In genomic region chr4:128191115-128191897, GRCh38 we compare ENCODE assay signal across 8 cellular contexts.
DNase-seq lines count a peak whose midpoint lies in the region; ATAC-seq and TF ChIP-seq lines count a peak whose summit lies in the region.

No MANE protein-coding gene starts in this region.

- H3K4me2 ChIP-seq in OCI-LY3 (ENCODE audit: low read length), result peak overlapping the region; percentile 38
- H3K4me2 ChIP-seq in fibroblast of lung (ENCODE audit: extremely low read depth, insufficient read depth, low read length), result no peak overlapping the region

- H3K27me3 ChIP-seq in OCI-LY3 (ENCODE audit: low read depth, low read length), result no peaks in the 10 kb centered on the region
- H3K27me3 ChIP-seq in fibroblast of lung (ENCODE audit: control insufficient read depth, insufficient read depth, low read length), result no peaks in the 10 kb centered on the region

- H3K79me2 ChIP-seq in OCI-LY3 (ENCODE audit: low read length) (no peaks in the 10 kb centered on the region), fibroblast of lung (ENCODE audit: control insufficient read depth, insufficient read depth, low read length) (no peaks in the 10 kb centered on the region)

- H3K27ac ChIP-seq in OCI-LY3 (ENCODE audit: low read length), result no peak overlapping the region
- no peak overlapping the region for H3K27ac ChIP-seq in fibroblast of lung (ENCODE audit: insufficient read depth, low read length)
- no peak overlapping the region for H3K27ac ChIP-seq in substantia nigra (ENCODE audit: low read depth, low read length, poor library complexity, severe bottlenecking)

- ATAC-seq in GM21515 (IDR thresholded peaks at IDR 0.05; ENCODE audit: unreplicated experiment), result peak; percentile 98

- H3K4me1 ChIP-seq in OCI-LY3 (ENCODE audit: low read length), result peaks cover 8% of the 10 kb centered on the region
- H3K4me1 ChIP-seq in fibroblast of lung (ENCODE audit: control insufficient read depth, extremely low read depth, insufficient read depth, low read length), result no peaks in the 10 kb centered on the region

- H3K9me3 Mint-ChIP-seq in neural crest cell, result no peaks in the 10 kb centered on the region

- DNase-seq in DMS53 treated with DMSO at 0.1 percent for 48 hours (lab: John Stamatoyannopoulos, UW; ENCODE audit: unreplicated experiment), result peak; percentile 19
- DNase-seq in HT1080 (ENCODE audit: low read depth), result peak; percentile 65
- DNase-seq in activated T-cell treated with anti-CD3 and anti-CD28 coated beads, Interleukin-2, amount 50 U/mL, for 1 hour, result peak; percentile 59
- DNase-seq in fibroblast of lung (ENCODE audit: low read depth in 2 of 2), result peak; percentile 60 to 78
- peak; percentile 49 for DNase-seq in neural crest cell (ENCODE audit: low read depth, low spot score)
- peak in 40 of 49 donors; percentile 1 to 71 (median 34) for DNase-seq in substantia nigra (lab: John Stamatoyannopoulos, UW)

- no peaks in the 10 kb centered on the region for H3K27me3 Mint-ChIP-seq in neural crest cell (ENCODE audit: low read depth)

- no peaks in the 10 kb centered on the region for H3K9me3 ChIP-seq in OCI-LY3 (ENCODE audit: insufficient read depth, low read length)
- H3K9me3 ChIP-seq in fibroblast of lung (ENCODE audit: control insufficient read depth, insufficient read depth, low read depth, low read length), result no peaks in the 10 kb centered on the region

- H3K4me3 ChIP-seq in OCI-LY3 (ENCODE audit: low read length) (no peak overlapping the region), fibroblast of lung (replicated peaks in 1 of 4; ENCODE audit: control extremely low read depth in 1 of 4, insufficient read depth in 1 of 4, low read depth in 3 of 4, low read length in 4 of 4) (no peak overlapping the region)

- H2AFZ ChIP-seq in OCI-LY3 (ENCODE audit: low read depth, low read length) (no peak overlapping the region), fibroblast of lung (ENCODE audit: low read length) (no peak overlapping the region)

- no peak overlapping the region for H3K4me3 Mint-ChIP-seq in neural crest cell

- no peaks in the 10 kb centered on the region for H4K20me1 ChIP-seq in OCI-LY3 (ENCODE audit: insufficient read depth, low read length)
- no peaks in the 10 kb centered on the region for H4K20me1 ChIP-seq in fibroblast of lung (ENCODE audit: control insufficient read depth, extremely low read depth, insufficient read depth, low read length)

- H3K4me1 Mint-ChIP-seq in neural crest cell, result peaks cover 4% of the 10 kb centered on the region

- H3K36me3 ChIP-seq in OCI-LY3 (replicated peaks; ENCODE audit: low read depth, low read length), result peaks cover 5% of the 10 kb centered on the region
- H3K36me3 ChIP-seq in fibroblast of lung (ENCODE audit: control insufficient read depth, insufficient read depth, low read length), result no peaks in the 10 kb centered on the region

- TF ChIP-seq CTCF in OCI-LY3 (IDR thresholded peaks at IDR 0.05; ENCODE audit: low read depth, low read length) (peak; percentile 92), fibroblast of lung (conservative IDR thresholded peaks at IDR 0.05 in 1 of 2, IDR thresholded peaks at IDR 0.05 in 1 of 2; ENCODE audit: low read depth in 1 of 2, low read length in 2 of 2) (peak; percentile 88 to 94), neural crest cell (conservative IDR thresholded peaks at IDR 0.05) (peak; percentile 95)

- H3K27ac Mint-ChIP-seq in neural crest cell (ENCODE audit: unreplicated experiment), result no peak overlapping the region

- H3K9ac ChIP-seq in OCI-LY3 (ENCODE audit: low read length) (no peak overlapping the region), fibroblast of lung (ENCODE audit: insufficient read depth, low read length) (no peak overlapping the region)

- H3K36me3 Mint-ChIP-seq in neural crest cell (ENCODE audit: low read depth), result peaks cover 17% of the 10 kb centered on the region

Comparison
In these comparisons a context has a peak if more than half of its experiments do, and no peak if none do; other contexts are left out.
1. DNase-seq: peak in every context shown above with its lines; median percentile 69 in fibroblast of lung; 65 in HT1080; 59 in activated T-cell treated with anti-CD3 and anti-CD28 coated beads, Interleukin-2, amount 50 U/mL, for 1 hour; 49 in neural crest cell; 34 in substantia nigra; 19 in DMS53 treated with DMSO at 0.1 percent for 48 hours.